1 cellular context compared by ENCODE assay signal in the genomic region with DNA sequence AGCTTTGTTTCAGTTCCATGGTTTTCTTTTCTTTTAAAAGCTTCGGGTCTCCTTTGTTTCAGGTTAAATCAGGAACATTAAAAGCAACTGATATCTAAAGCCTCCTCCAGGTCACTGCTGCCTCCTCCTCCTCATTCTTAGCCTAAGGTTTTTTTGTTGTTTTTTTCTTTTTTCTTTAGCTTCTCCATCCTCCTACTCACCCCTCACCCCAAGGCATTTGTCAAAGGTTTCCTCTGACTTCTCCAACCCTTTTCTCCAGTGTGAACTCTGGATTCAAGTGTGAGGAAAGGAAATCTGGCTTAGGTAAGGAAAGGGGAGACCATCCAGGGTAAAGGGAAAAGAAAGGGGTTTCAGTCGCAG.
TF ChIP-seq lines count a peak whose summit lies in the region.

No MANE protein-coding gene starts in this region.

TF ChIP-seq in GM23338, 12 proteins besides CTCF, POLR2A, EP300 and RAD21 (continued from another document):
- TF ChIP-seq, protein P1, sequence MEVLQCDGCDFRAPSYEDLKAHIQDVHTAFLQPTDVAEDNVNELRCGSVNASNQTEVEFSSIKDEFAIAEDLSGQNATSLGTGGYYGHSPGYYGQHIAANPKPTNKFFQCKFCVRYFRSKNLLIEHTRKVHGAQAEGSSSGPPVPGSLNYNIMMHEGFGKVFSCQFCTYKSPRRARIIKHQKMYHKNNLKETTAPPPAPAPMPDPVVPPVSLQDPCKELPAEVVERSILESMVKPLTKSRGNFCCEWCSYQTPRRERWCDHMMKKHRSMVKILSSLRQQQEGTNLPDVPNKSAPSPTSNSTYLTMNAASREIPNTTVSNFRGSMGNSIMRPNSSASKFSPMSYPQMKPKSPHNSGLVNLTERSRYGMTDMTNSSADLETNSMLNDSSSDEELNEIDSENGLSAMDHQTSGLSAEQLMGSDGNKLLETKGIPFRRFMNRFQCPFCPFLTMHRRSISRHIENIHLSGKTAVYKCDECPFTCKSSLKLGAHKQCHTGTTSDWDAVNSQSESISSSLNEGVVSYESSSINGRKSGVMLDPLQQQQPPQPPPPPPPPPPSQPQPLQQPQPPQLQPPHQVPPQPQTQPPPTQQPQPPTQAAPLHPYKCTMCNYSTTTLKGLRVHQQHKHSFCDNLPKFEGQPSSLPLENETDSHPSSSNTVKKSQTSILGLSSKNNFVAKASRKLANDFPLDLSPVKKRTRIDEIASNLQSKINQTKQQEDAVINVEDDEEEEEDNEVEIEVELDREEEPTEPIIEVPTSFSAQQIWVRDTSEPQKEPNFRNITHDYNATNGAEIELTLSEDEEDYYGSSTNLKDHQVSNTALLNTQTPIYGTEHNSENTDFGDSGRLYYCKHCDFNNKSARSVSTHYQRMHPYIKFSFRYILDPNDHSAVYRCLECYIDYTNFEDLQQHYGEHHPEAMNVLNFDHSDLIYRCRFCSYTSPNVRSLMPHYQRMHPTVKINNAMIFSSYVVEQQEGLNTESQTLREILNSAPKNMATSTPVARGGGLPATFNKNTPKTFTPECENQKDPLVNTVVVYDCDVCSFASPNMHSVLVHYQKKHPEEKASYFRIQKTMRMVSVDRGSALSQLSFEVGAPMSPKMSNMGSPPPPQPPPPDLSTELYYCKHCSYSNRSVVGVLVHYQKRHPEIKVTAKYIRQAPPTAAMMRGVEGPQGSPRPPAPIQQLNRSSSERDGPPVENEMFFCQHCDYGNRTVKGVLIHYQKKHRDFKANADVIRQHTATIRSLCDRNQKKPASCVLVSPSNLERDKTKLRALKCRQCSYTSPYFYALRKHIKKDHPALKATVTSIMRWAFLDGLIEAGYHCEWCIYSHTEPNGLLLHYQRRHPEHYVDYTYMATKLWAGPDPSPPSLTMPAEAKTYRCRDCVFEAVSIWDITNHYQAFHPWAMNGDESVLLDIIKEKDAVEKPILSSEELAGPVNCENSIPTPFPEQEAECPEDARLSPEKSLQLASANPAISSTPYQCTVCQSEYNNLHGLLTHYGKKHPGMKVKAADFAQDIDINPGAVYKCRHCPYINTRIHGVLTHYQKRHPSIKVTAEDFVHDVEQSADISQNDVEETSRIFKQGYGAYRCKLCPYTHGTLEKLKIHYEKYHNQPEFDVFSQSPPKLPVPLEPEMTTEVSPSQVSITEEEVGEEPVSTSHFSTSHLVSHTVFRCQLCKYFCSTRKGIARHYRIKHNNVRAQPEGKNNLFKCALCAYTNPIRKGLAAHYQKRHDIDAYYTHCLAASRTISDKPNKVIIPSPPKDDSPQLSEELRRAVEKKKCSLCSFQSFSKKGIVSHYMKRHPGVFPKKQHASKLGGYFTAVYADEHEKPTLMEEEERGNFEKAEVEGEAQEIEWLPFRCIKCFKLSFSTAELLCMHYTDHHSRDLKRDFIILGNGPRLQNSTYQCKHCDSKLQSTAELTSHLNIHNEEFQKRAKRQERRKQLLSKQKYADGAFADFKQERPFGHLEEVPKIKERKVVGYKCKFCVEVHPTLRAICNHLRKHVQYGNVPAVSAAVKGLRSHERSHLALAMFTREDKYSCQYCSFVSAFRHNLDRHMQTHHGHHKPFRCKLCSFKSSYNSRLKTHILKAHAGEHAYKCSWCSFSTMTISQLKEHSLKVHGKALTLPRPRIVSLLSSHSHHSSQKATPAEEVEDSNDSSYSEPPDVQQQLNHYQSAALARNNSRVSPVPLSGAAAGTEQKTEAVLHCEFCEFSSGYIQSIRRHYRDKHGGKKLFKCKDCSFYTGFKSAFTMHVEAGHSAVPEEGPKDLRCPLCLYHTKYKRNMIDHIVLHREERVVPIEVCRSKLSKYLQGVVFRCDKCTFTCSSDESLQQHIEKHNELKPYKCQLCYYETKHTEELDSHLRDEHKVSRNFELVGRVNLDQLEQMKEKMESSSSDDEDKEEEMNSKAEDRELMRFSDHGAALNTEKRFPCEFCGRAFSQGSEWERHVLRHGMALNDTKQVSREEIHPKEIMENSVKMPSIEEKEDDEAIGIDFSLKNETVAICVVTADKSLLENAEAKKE (CRISPR knock-in tag; IDR thresholded peaks at IDR 0.05): no peak
- TF ChIP-seq, protein P2, sequence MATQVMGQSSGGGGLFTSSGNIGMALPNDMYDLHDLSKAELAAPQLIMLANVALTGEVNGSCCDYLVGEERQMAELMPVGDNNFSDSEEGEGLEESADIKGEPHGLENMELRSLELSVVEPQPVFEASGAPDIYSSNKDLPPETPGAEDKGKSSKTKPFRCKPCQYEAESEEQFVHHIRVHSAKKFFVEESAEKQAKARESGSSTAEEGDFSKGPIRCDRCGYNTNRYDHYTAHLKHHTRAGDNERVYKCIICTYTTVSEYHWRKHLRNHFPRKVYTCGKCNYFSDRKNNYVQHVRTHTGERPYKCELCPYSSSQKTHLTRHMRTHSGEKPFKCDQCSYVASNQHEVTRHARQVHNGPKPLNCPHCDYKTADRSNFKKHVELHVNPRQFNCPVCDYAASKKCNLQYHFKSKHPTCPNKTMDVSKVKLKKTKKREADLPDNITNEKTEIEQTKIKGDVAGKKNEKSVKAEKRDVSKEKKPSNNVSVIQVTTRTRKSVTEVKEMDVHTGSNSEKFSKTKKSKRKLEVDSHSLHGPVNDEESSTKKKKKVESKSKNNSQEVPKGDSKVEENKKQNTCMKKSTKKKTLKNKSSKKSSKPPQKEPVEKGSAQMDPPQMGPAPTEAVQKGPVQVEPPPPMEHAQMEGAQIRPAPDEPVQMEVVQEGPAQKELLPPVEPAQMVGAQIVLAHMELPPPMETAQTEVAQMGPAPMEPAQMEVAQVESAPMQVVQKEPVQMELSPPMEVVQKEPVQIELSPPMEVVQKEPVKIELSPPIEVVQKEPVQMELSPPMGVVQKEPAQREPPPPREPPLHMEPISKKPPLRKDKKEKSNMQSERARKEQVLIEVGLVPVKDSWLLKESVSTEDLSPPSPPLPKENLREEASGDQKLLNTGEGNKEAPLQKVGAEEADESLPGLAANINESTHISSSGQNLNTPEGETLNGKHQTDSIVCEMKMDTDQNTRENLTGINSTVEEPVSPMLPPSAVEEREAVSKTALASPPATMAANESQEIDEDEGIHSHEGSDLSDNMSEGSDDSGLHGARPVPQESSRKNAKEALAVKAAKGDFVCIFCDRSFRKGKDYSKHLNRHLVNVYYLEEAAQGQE (IDR thresholded peaks at IDR 0.05; ENCODE audit: unreplicated experiment): no peak
- no peak for TF ChIP-seq ZNF331 (CRISPR knock-in tag; IDR thresholded peaks at IDR 0.05; ENCODE audit: low read depth)
